ENCODE assay signal across 30 cellular contexts in genomic region chr1:41400235-41400634, GRCh38. TPM values are rescaled to one million over a fixed set of nuclear protein-coding genes. Genes with fewer than 3 reads are reported as not detected.
DNase-seq lines count a peak whose midpoint lies in the region; ATAC-seq and TF ChIP-seq lines count a peak whose summit lies in the region.
"Had no signal": no experiment of that assay in that cellular context is flagged by ENCODE, and none has a peak within 500 bp of the region (broad histone marks: within the 10 kb centered on the region; RNA-seq: fewer than 3 reads in every experiment).

No MANE protein-coding gene starts in this region.

- no peak for TF ChIP-seq CTCF in uterus (IDR thresholded peaks at IDR 0.05)
- no peak for TF ChIP-seq CTCF in prostate gland (IDR thresholded peaks at IDR 0.05)

- H3K27ac ChIP-seq in uterus (no peak overlapping the region), prostate gland (no peak overlapping the region)
- H3K27ac ChIP-seq: C4-2B, left lung, neutrophil, upper lobe of left lung had no signal

- H3K4me3 ChIP-seq in uterus (no peak overlapping the region), prostate gland (no peak overlapping the region)
- H3K4me3 ChIP-seq: GM23338, left lung, upper lobe of left lung had no signal

- no peak overlapping the region for H3K27ac Mint-ChIP-seq in naive B cell
- H3K27ac Mint-ChIP-seq: dendritic cell treated with granulocyte-macrophage colony-stimulating factor and Interleukin-4, amounts not matched to agents 40 ng/mL and 50 ng/mL, for 4 days; GM23338; IgD-negative memory B cell; progenitor cell of endocrine pancreas had no signal

- no peak for TF ChIP-seq POLR2A in uterus (IDR thresholded peaks at IDR 0.05)
- no peak for TF ChIP-seq POLR2A in prostate gland (IDR thresholded peaks at IDR 0.05)

- H3K27me3 ChIP-seq in uterus (no peaks in the 10 kb centered on the region), prostate gland (replicated peaks; ENCODE audit: insufficient read depth) (no peaks in the 10 kb centered on the region)
- H3K27me3 ChIP-seq: upper lobe of left lung had no signal

- H3K36me3 Mint-ChIP-seq in naive B cell: no peaks in the 10 kb centered on the region
- H3K36me3 Mint-ChIP-seq: IgD-negative memory B cell had no signal

- intact Hi-C loops in uterus (cut with DNase I; ENCODE audit: low total_unique reads): no loop called here
- intact Hi-C loops in prostate gland (cut with DNase I): no loop called here

- peaks cover 3 to 30% (median 5%) of the 10 kb centered on the region in 3 donors for H3K4me1 Mint-ChIP-seq in naive B cell

- H3K4me1 ChIP-seq in uterus (no peaks in the 10 kb centered on the region), prostate gland (replicated peaks) (no peaks in the 10 kb centered on the region)
- H3K4me1 ChIP-seq: Caco-2 had no signal

- no peaks in the 10 kb centered on the region for H3K9me3 ChIP-seq in uterus
- no peaks in the 10 kb centered on the region for H3K9me3 ChIP-seq in prostate gland
- H3K9me3 ChIP-seq: Caco-2, left lung, neutrophil, upper lobe of left lung had no signal

- H3K4me3 Mint-ChIP-seq in naive B cell: peak overlapping the region in 3 of 8 donors; percentile 10 to 19 (median 18)
- H3K4me3 Mint-ChIP-seq: dendritic cell treated with granulocyte-macrophage colony-stimulating factor and Interleukin-4, amounts not matched to agents 40 ng/mL and 50 ng/mL, for 4 days; GM23338; IgD-negative memory B cell had no signal

- ATAC-seq in naive B cell (ENCODE audit: low read depth in 2 of 2) (peak; percentile 34 to 57), HG03175 (IDR thresholded peaks at IDR 0.05; ENCODE audit: unreplicated experiment) (no peak)
- ATAC-seq: activated CD4-positive, CD25-positive, alpha-beta regulatory T cell treated with anti-CD3 and anti-CD28 coated beads, Interleukin-2, amount 50 U/mL, for 24 hours; GM23338; left lung; sciatic nerve had no signal

- peaks cover 5 to 38% (median 34%) of the 10 kb centered on the region in 3 donors for H3K27me3 Mint-ChIP-seq in naive B cell

- H3K36me3 ChIP-seq in uterus (no peaks in the 10 kb centered on the region), prostate gland (no peaks in the 10 kb centered on the region)
- H3K36me3 ChIP-seq: left lung, neutrophil, upper lobe of left lung had no signal

- H3K9me3 Mint-ChIP-seq in naive B cell: peaks cover 2 to 16% (median 9%) of the 10 kb centered on the region in 7 donors
- H3K9me3 Mint-ChIP-seq: dendritic cell treated with granulocyte-macrophage colony-stimulating factor and Interleukin-4, amounts not matched to agents 40 ng/mL and 50 ng/mL, for 4 days had no signal

- WGBS in prostate gland: 75% methylated on average over 3 of the region's 3 CpGs

- DNase-seq in DMS79 (lab: John Stamatoyannopoulos, UW) (peak; percentile 83), NCI-H1092 (lab: John Stamatoyannopoulos, UW) (peak; percentile 55), NCI-H524 treated with DMSO at 0.1 percent for 48 hours (lab: John Stamatoyannopoulos, UW) (peak; percentile 35), naive B cell (no peak), uterus (no peak), prostate gland (ENCODE audit: low spot score) (no peak)
- DNase-seq: activated CD4-positive, alpha-beta T cell treated with anti-CD3 and anti-CD28 coated beads, Interleukin-2, amount 50 U/mL, for 4 hours; activated naive CD4-positive, alpha-beta T cell; Caco-2; central memory CD4-positive, alpha-beta T cell; erythroblast; left lung; mesendoderm; NCI-H1048; NCI-H187 treated with DMSO at 0.1 percent for 48 hours; NCI-H226; OCI-M1; stimulated activated CD4-positive, alpha-beta T cell treated with anti-CD3 and anti-CD28 coated beads, Interleukin-12 subunit alpha, Interleukin-12 subunit beta, amount 100 ng/mL, for 4 hours; stimulated activated CD4-positive, alpha-beta T cell treated with anti-CD3 and anti-CD28 coated beads, Interleukin-2, amount 100 ng/mL, for 48 hours; T-helper 2 cell; upper lobe of left lung had no signal

RNA-seq across cellular contexts. Expression of gene FOXO6, which starts 39.0 kb away (rescaled TPM):
- polyA plus RNA-seq in naive B cell (ENCODE audit: low read depth in 6 of 6): under 1 TPM in 1 of 6 donors, not detected in 5; 0.21 TPM
- 10 to 100 TPM in 1 of 4 donors, 1 to 10 TPM in 2, not detected in 1; 3.9 to 20.1 (median 7.6) TPM for total RNA-seq in uterus
- total RNA-seq in prostate gland: 1 to 10 TPM; 3.3 to 5.0 TPM
- polyA plus RNA-seq: IgD-negative memory B cell had no signal

Comparison
In these comparisons a context has a peak if more than half of its experiments do, and no peak if none do; other contexts are left out.
1. DNase-seq: peak in DMS79 (single experiment), NCI-H1092 (single experiment) and NCI-H524 treated with DMSO at 0.1 percent for 48 hours (single experiment); none in naive B cell (single experiment), uterus (0 of 2) and prostate gland (single experiment).